ENCODE assay signal across 28 cellular contexts in genomic region chr17:48347203-48347602, GRCh38.
"Had no signal": no experiment of that assay in that cellular context is flagged by ENCODE, and none has a peak within 500 bp of the region (broad histone marks: within the 10 kb centered on the region; RNA-seq: fewer than 3 reads in every experiment).

No MANE protein-coding gene starts in this region.

- H3K36me3 ChIP-seq: neural progenitor cell, ovary, right lobe of liver, sigmoid colon, stomach, thoracic aorta, thyroid gland, tibial nerve, upper lobe of left lung, vagina had no signal

- H3K27ac ChIP-seq: neural progenitor cell, ovary, parathyroid adenoma, psoas muscle, right lobe of liver, sigmoid colon, stomach, thoracic aorta, thyroid gland, tibial nerve, upper lobe of left lung, vagina had no signal

- H3K36me3 Mint-ChIP-seq: neural progenitor cell had no signal

- FAIRE-seq: small intestine, urothelium cell line had no signal

- H3K27ac Mint-ChIP-seq: nephron; neural progenitor cell; progenitor cell of endocrine pancreas; stimulated activated effector memory CD8-positive, alpha-beta T cell treated with anti-CD3 and anti-CD28 coated beads, Interleukin-12 subunit alpha, Interleukin-12 subunit beta, amount 100 ng/mL, for 72 hours; stimulated activated naive B cell treated with anti-CD40 and anti-IgM and Interleukin-4, amounts not matched to agents 10 μg/mL and 1 μg/mL and 100 μg/mL, for 72 hours; stimulated activated naive CD8-positive, alpha-beta T cell treated with anti-CD3 and anti-CD28 coated beads, Interleukin-15, Interleukin-2, amounts not matched to agents 100 ng/mL and 50 ng/mL, for 24 hours had no signal

- H3K9me3 Mint-ChIP-seq: nephron; neural progenitor cell; stimulated activated effector memory CD8-positive, alpha-beta T cell treated with anti-CD3 and anti-CD28 coated beads, Interleukin-12 subunit alpha, Interleukin-12 subunit beta, amount 100 ng/mL, for 72 hours; stimulated activated naive CD8-positive, alpha-beta T cell treated with anti-CD3 and anti-CD28 coated beads, Interleukin-15, Interleukin-2, amounts not matched to agents 100 ng/mL and 50 ng/mL, for 24 hours had no signal

- ATAC-seq: psoas muscle; right cardiac atrium; right lobe of liver; stimulated activated effector memory CD8-positive, alpha-beta T cell treated with anti-CD3 and anti-CD28 coated beads, Interleukin-12 subunit alpha, Interleukin-12 subunit beta, amount 100 ng/mL, for 72 hours; stimulated activated naive B cell treated with anti-CD40 and anti-IgM and Interleukin-4, amounts not matched to agents 10 μg/mL and 1 μg/mL and 100 μg/mL, for 72 hours had no signal

- DNase-seq: occipital lobe; ovary; posterior cingulate gyrus; psoas muscle; right cardiac atrium; right lobe of liver; sigmoid colon; small intestine; stimulated activated CD4-positive, alpha-beta T cell treated with anti-CD3 and anti-CD28 coated beads, Interleukin-15, amount 100 ng/mL, for 24 hours; stimulated activated CD4-positive, alpha-beta T cell treated with anti-CD3 and anti-CD28 coated beads, Interleukin-2, amount 100 ng/mL, for 24 hours; stimulated activated CD4-positive, alpha-beta T cell treated with anti-CD3 and anti-CD28 coated beads, Interleukin-2, amount 100 ng/mL, for 48 hours; stimulated activated CD4-positive, alpha-beta T cell treated with anti-CD3 and anti-CD28 coated beads, Interleukin-4, amount 100 ng/mL, for 24 hours; stimulated activated naive B cell treated with anti-CD40 and anti-IgM and Interleukin-4, amounts not matched to agents 10 μg/mL and 1 μg/mL and 100 μg/mL, for 72 hours; stimulated activated naive CD4-positive, alpha-beta T cell treated with Interleukin-2 at 50 U/mL for 16 hours; stomach; thyroid gland; trophoblast cell; upper lobe of left lung had no signal

- H3K4me2 ChIP-seq: neural progenitor cell had no signal

- H3K79me2 ChIP-seq: parathyroid adenoma had no signal

- H2AFZ ChIP-seq: neural progenitor cell, parathyroid adenoma had no signal

- H3K4me1 ChIP-seq: neural progenitor cell, parathyroid adenoma, psoas muscle, right lobe of liver, sigmoid colon, thyroid gland, tibial nerve, upper lobe of left lung, vagina had no signal

- H3K4me3 ChIP-seq: neural progenitor cell, ovary, psoas muscle, right lobe of liver, sigmoid colon, stomach, thoracic aorta, thyroid gland, tibial nerve, upper lobe of left lung, vagina had no signal

- H3K9me3 ChIP-seq: ovary, psoas muscle, right lobe of liver, sigmoid colon, stomach, thoracic aorta, thyroid gland, tibial nerve, upper lobe of left lung, vagina had no signal

- H3K27me3 ChIP-seq: ovary, thyroid gland, upper lobe of left lung, vagina had no signal

- H3K9ac ChIP-seq: neural progenitor cell, parathyroid adenoma had no signal
